ENCODE assay signal across 14 cellular contexts in the genomic region with DNA sequence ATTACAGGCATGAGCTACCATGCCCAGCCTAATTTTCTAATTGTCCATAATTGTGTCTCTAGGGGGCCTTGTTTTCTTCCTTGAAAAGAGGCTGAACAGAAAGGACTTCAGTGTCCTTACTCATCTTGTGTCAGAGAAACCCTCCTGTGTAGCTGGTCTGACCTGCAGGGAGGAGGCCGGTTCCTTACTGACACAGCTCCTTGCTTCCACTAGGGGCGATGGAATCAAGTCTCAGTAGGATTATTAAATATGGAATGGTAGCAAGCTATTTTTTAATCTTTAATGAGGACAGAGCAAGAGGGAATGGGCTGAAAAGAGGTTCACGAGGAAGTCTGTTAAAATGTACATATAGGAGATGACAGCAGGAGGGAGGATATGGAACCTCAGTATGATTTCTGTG. TPM values are rescaled to one million over a fixed set of nuclear protein-coding genes. Genes with fewer than 3 reads are reported as not detected.
DNase-seq lines count a peak whose midpoint lies in the region; ATAC-seq and TF ChIP-seq lines count a peak whose summit lies in the region.
"Had no signal": no experiment of that assay in that cellular context is flagged by ENCODE, and none has a peak within 500 bp of the region (broad histone marks: within the 10 kb centered on the region; RNA-seq: fewer than 3 reads in every experiment).

No MANE protein-coding gene starts in this region.

- H3K4ac ChIP-seq in H9 (ENCODE audit: low read depth, low read length), result no peak overlapping the region

- H4K8ac ChIP-seq in H9 (replicated peaks; ENCODE audit: insufficient read length, low read depth, low read length), result no peak overlapping the region

- POLR2A ChIA-PET in activated CD4-positive, alpha-beta memory T cell treated with anti-CD3 and anti-CD28 coated beads for 36 hours (lab: Charles Lee), result no interaction called here

- no peaks in the 10 kb centered on the region; the same call in 1 of the 2 replicates for H3K4me1 ChIP-seq in H9 (ENCODE audit: insufficient read depth, low read length)

- H3K4me1 Mint-ChIP-seq in H9, result peaks cover 15 to 19% of the 10 kb centered on the region in 2 experiments
- H3K4me1 Mint-ChIP-seq in activated CD4-positive, alpha-beta memory T cell treated with anti-CD3 and anti-CD28 coated beads for 36 hours (ENCODE audit: low read depth), result no peaks in the 10 kb centered on the region
- H3K4me1 Mint-ChIP-seq: activated naive CD8-positive, alpha-beta T cell treated with anti-CD3 and anti-CD28 coated beads for 36 hours had no signal

- H3K4me2 ChIP-seq in H9 (ENCODE audit: insufficient read depth, insufficient read length, low read length), result no peak overlapping the region
- H3K4me2 ChIP-seq: KMS-11 had no signal

- no peak overlapping the region for H4K91ac ChIP-seq in H9 (ENCODE audit: insufficient read length, low read depth, low read length)

- H3K23me2 ChIP-seq in H9 (ENCODE audit: insufficient read length, low read depth, low read length, poor library complexity, severe bottlenecking), result no peaks in the 10 kb centered on the region

- H2BK15ac ChIP-seq in H9 (ENCODE audit: low read depth, low read length), result no peak overlapping the region

- H3K4me3 Mint-ChIP-seq in H9, result no peak overlapping the region
- H3K4me3 Mint-ChIP-seq in activated CD4-positive, alpha-beta memory T cell treated with anti-CD3 and anti-CD28 coated beads for 36 hours, result no peak overlapping the region
- H3K4me3 Mint-ChIP-seq: activated naive CD8-positive, alpha-beta T cell treated with anti-CD3 and anti-CD28 coated beads for 36 hours; CD4-positive, alpha-beta memory T cell had no signal

- peaks cover 31 to 84% (median 69%) of the 10 kb centered on the region in 3 experiments; a peak in 6 of 7 replicates for H3K36me3 Mint-ChIP-seq in H9 (ENCODE audit: insufficient read depth in 1 of 3, low read depth in 3 of 3)
- peaks cover 18% of the 10 kb centered on the region for H3K36me3 Mint-ChIP-seq in activated CD4-positive, alpha-beta memory T cell treated with anti-CD3 and anti-CD28 coated beads for 36 hours

- peak overlapping the region in 1 of 3 experiments; percentile 63; a peak in 1 of 7 replicates for H3K27ac Mint-ChIP-seq in H9
- H3K27ac Mint-ChIP-seq in activated CD4-positive, alpha-beta memory T cell treated with anti-CD3 and anti-CD28 coated beads for 36 hours, result no peak overlapping the region
- H3K27ac Mint-ChIP-seq: activated naive CD8-positive, alpha-beta T cell treated with anti-CD3 and anti-CD28 coated beads for 36 hours had no signal

- no peak overlapping the region for H3K27ac ChIP-seq in H9 (ENCODE audit: insufficient read length, low read depth, low read length)
- no peak overlapping the region for H3K27ac ChIP-seq in VCaP
- H3K27ac ChIP-seq: KMS-11 had no signal

- H3K23ac ChIP-seq in H9 (ENCODE audit: insufficient read length, low read depth, low read length), result no peak overlapping the region

- no peaks in the 10 kb centered on the region for H3K9me3 Mint-ChIP-seq in H9
- H3K9me3 Mint-ChIP-seq in activated CD4-positive, alpha-beta memory T cell treated with anti-CD3 and anti-CD28 coated beads for 36 hours, result no peaks in the 10 kb centered on the region
- H3K9me3 Mint-ChIP-seq: activated naive CD8-positive, alpha-beta T cell treated with anti-CD3 and anti-CD28 coated beads for 36 hours had no signal

- H2BK120ac ChIP-seq in H9 (ENCODE audit: low read depth, low read length, poor library complexity, severe bottlenecking), result no peak overlapping the region

- ATAC-seq in GM19463 (IDR thresholded peaks at IDR 0.05; ENCODE audit: unreplicated experiment) (no peak), GM18907 (IDR thresholded peaks at IDR 0.05; ENCODE audit: unreplicated experiment) (no peak)

- H2AK5ac ChIP-seq in H9 (ENCODE audit: insufficient read length, low read length), result no peak overlapping the region

- no peaks in the 10 kb centered on the region for H4K20me1 ChIP-seq in H9 (ENCODE audit: control insufficient read depth, insufficient read depth, insufficient read length)

- no peak overlapping the region for H3K18ac ChIP-seq in H9 (ENCODE audit: insufficient read length, low read depth, low read length)

- H3T11ph ChIP-seq in H9 (ENCODE audit: low read length), result no peak overlapping the region

- no peak overlapping the region for H2BK12ac ChIP-seq in H9 (ENCODE audit: insufficient read length, low read depth, low read length)

- H3K27me3 ChIP-seq in H9 (ENCODE audit: insufficient read depth, low read length), result no peaks in the 10 kb centered on the region
- H3K27me3 ChIP-seq: Peyer's patch had no signal

- H2BK20ac ChIP-seq in H9 (ENCODE audit: low read depth, low read length, poor library complexity, severe bottlenecking), result no peak overlapping the region

- no peaks in the 10 kb centered on the region; the same call in 1 of the 2 replicates for H3K27me3 Mint-ChIP-seq in H9 (ENCODE audit: low read depth)
- H3K27me3 Mint-ChIP-seq in activated CD4-positive, alpha-beta memory T cell treated with anti-CD3 and anti-CD28 coated beads for 36 hours, result no peaks in the 10 kb centered on the region
- H3K27me3 Mint-ChIP-seq: activated naive CD8-positive, alpha-beta T cell treated with anti-CD3 and anti-CD28 coated beads for 36 hours; CD4-positive, alpha-beta memory T cell had no signal

- no peak overlapping the region for H3K4me3 ChIP-seq in foreskin fibroblast (ENCODE audit: low read depth in 1 of 2, low read length in 2 of 2)
- H3K4me3 ChIP-seq: Peyer's patch had no signal

- H2AFZ ChIP-seq in H9 (ENCODE audit: low read length), result no peak overlapping the region

- no peak overlapping the region for H2BK5ac ChIP-seq in H9 (ENCODE audit: insufficient read length, low read length)

- H3K9ac ChIP-seq in H9 (ENCODE audit: extremely low read depth, insufficient read length, low read length), result no peak overlapping the region
- H3K9ac ChIP-seq: KMS-11 had no signal

- peak; percentile 59 for TF ChIP-seq CTCF in H9 (conservative IDR thresholded peaks at IDR 0.05)
- TF ChIP-seq CTCF in VCaP (conservative IDR thresholded peaks at IDR 0.05), result peak; percentile 57
- TF ChIP-seq CTCF in foreskin fibroblast (IDR thresholded peaks at IDR 0.05; ENCODE audit: low read depth, low read length), result peak; percentile 25
- no peak for TF ChIP-seq CTCF in GM13977 (IDR thresholded peaks at IDR 0.05; ENCODE audit: extremely low read depth, insufficient read depth, missing control alignments)

- no peak overlapping the region for H4K5ac ChIP-seq in H9 (ENCODE audit: insufficient read length, low read depth, low read length)

- intact Hi-C loops in activated CD4-positive, alpha-beta memory T cell treated with anti-CD3 and anti-CD28 coated beads for 36 hours (cut with micrococcal nuclease), result no loop called here

- no CpG with 5 or more reads among the region's 3 CpGs for WGBS in H9 (ENCODE audit: extremely low coverage, insufficient read length, low lambda C conversion rate)

- in situ Hi-C loops in GM13977 (cut with MboI; ENCODE audit: low pct_unique_long_range_greater_than_20kb, low sequenced_read_pairs, unreplicated experiment), result loop anchor here (25.0 kb wide), 1 partner anchor 229 kb away; a partner anchor contains a TSS

- no peak overlapping the region for H3K56ac ChIP-seq in H9 (ENCODE audit: insufficient read length, low read depth, low read length)

- H3K79me1 ChIP-seq in H9 (ENCODE audit: insufficient read depth, low read depth, low read length, poor library complexity, severe bottlenecking), result no peaks in the 10 kb centered on the region

- H3K14ac ChIP-seq in H9 (ENCODE audit: insufficient read depth, low read length), result no peak overlapping the region

- no peaks in the 10 kb centered on the region for H3K9me3 ChIP-seq in H9 (ENCODE audit: control insufficient read depth, low read depth, low read length)
- H3K9me3 ChIP-seq: Peyer's patch had no signal

- CTCF ChIA-PET in activated CD4-positive, alpha-beta memory T cell treated with anti-CD3 and anti-CD28 coated beads for 36 hours (lab: Charles Lee), result interaction anchor here (0.7 to 1.7 kb wide), 4 partner anchors 9 to 229 kb away, joined by 4 to 15 read pairs (median 6); a partner anchor contains a TSS

- H3K79me2 ChIP-seq in H9 (ENCODE audit: insufficient read depth, low read length), result no peaks in the 10 kb centered on the region

- DNase-seq in AG08396 (ENCODE audit: low spot score) (peak; percentile 27), H9 (no peak), foreskin fibroblast (peak in 1 of 2 donors; percentile 39), GM13977 (ENCODE audit: low spot score) (no peak)
- DNase-seq in activated CD4-positive, alpha-beta memory T cell treated with anti-CD3 and anti-CD28 coated beads for 36 hours, result no peak
- DNase-seq: activated CD8-positive, alpha-beta memory T cell treated with anti-CD3 and anti-CD28 coated beads, Interleukin-2, amount 50 U/mL, for 4 hours; activated naive CD8-positive, alpha-beta T cell treated with anti-CD3 and anti-CD28 coated beads for 36 hours; CD4-positive, alpha-beta memory T cell; Peyer's patch had no signal

RNA-seq across cellular contexts. Expression of a gene that starts 8.6 kb away (rescaled TPM):
- total RNA-seq in H9 (2021), result 62.2 and 71.1 TPM in 2 replicates
- total RNA-seq in activated CD4-positive, alpha-beta memory T cell treated with anti-CD3 and anti-CD28 coated beads for 36 hours, result 10 to 100 TPM; 62.5 to 71.3 TPM

RNA-seq across cellular contexts. Expression of a gene that starts 15.3 kb away (rescaled TPM):
- total RNA-seq in H9 (2021), result 0.26 and 0.46 TPM in 2 replicates
- total RNA-seq in activated CD4-positive, alpha-beta memory T cell treated with anti-CD3 and anti-CD28 coated beads for 36 hours, result not detected
- total RNA-seq: activated naive CD8-positive, alpha-beta T cell treated with anti-CD3 and anti-CD28 coated beads for 36 hours; CD4-positive, alpha-beta memory T cell; lower leg skin; Peyer's patch had no signal

RNA-seq across cellular contexts. Expression of a gene that starts 15.4 kb away (rescaled TPM):
- total RNA-seq in H9 (2021), result 215 and 235 TPM in 2 replicates
- 100 to 1,000 TPM; 211 to 214 TPM for total RNA-seq in activated CD4-positive, alpha-beta memory T cell treated with anti-CD3 and anti-CD28 coated beads for 36 hours

RNA-seq across cellular contexts. Expression of a gene that starts 20.8 kb away (rescaled TPM):
- 8.4 and 11.1 TPM in 2 replicates for total RNA-seq in H9 (2021)
- 10 to 100 TPM; 18.4 to 18.5 TPM for total RNA-seq in activated CD4-positive, alpha-beta memory T cell treated with anti-CD3 and anti-CD28 coated beads for 36 hours
